9 cellular contexts compared by ENCODE assay signal in the genomic region with DNA sequence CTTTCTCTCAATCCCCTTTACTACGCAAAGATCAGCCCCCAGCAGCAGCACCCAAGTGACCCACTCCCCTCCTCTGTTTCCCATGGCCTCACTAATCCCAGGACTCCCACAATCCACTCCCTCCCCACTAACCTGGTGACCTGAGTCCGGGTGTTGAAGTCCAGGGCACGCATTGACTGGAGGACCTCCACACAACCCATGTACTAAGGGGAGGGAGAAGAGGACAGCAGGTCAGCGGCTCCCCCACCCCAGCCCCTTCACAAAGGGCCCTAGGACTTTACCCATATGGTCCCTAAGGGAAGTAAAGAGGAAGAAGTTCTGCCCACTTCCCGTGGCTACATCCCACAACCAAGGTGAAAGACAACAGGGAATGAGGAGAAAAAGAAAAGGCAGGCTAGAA. TPM values are rescaled to one million over a fixed set of nuclear protein-coding genes. Genes with fewer than 3 reads are reported as not detected.
DNase-seq lines count a peak whose midpoint lies in the region; ATAC-seq and TF ChIP-seq lines count a peak whose summit lies in the region.
"Had no signal": no experiment of that assay in that cellular context is flagged by ENCODE, and none has a peak within 500 bp of the region (broad histone marks: within the 10 kb centered on the region; RNA-seq: fewer than 3 reads in every experiment).

No MANE protein-coding gene starts in this region.

- ATAC-seq in RWPE2 (ENCODE audit: low read depth): no peak
- no peak for ATAC-seq in HG03342 (IDR thresholded peaks at IDR 0.05; ENCODE audit: unreplicated experiment)

- peaks cover 58 to 71% of the 10 kb centered on the region in 2 donors for H3K36me3 Mint-ChIP-seq in CD14-positive monocyte

- H3K27ac ChIP-seq in RWPE2 (ENCODE audit: poor library complexity, severe bottlenecking) (peak overlapping the region; percentile 99), parathyroid adenoma (peak overlapping the region; percentile 19)

- H3K4me1 ChIP-seq in RWPE2 (ENCODE audit: insufficient read depth, poor library complexity, severe bottlenecking): peaks cover 33% of the 10 kb centered on the region
- peaks cover 7% of the 10 kb centered on the region for H3K4me1 ChIP-seq in parathyroid adenoma

- H3K4me2 ChIP-seq in parathyroid adenoma (ENCODE audit: low read length): no peak overlapping the region

- H3K79me2 ChIP-seq in parathyroid adenoma: no peaks in the 10 kb centered on the region

- no peaks in the 10 kb centered on the region for H3K27me3 ChIP-seq in RWPE2 (ENCODE audit: insufficient read depth, poor library complexity, severe bottlenecking)
- no peaks in the 10 kb centered on the region for H3K27me3 ChIP-seq in parathyroid adenoma (ENCODE audit: control insufficient read depth, insufficient read depth, low read length)

- H3K9me3 Mint-ChIP-seq in CD14-positive monocyte: no peaks in the 10 kb centered on the region

- H3K4me1 Mint-ChIP-seq in CD14-positive monocyte: peaks cover 34% of the 10 kb centered on the region

- no peak overlapping the region for H3K9ac ChIP-seq in parathyroid adenoma

- intact Hi-C loops in CD14-positive monocyte (cut with micrococcal nuclease): no loop called here

- peak overlapping the region in 5 of 7 donors; percentile 8 to 72 (median 54) for H3K27ac Mint-ChIP-seq in CD14-positive monocyte

- no peaks in the 10 kb centered on the region for H3K9me3 ChIP-seq in RWPE2 (ENCODE audit: severe bottlenecking)
- H3K9me3 ChIP-seq in parathyroid adenoma (ENCODE audit: control insufficient read depth, low read length): no peaks in the 10 kb centered on the region

- H3K4me3 ChIP-seq in RWPE2 (ENCODE audit: severe bottlenecking) (peak overlapping the region; percentile 57), epithelial cell of proximal tubule (ENCODE audit: low read depth, low read length) (peak overlapping the region; percentile 54), parathyroid adenoma (ENCODE audit: low read depth, low read length) (no peak overlapping the region)

- H2AFZ ChIP-seq in parathyroid adenoma: no peak overlapping the region

- no peak for TF ChIP-seq CTCF in CD14-positive monocyte (IDR thresholded peaks at IDR 0.05)
- TF ChIP-seq CTCF in RWPE2 (IDR thresholded peaks at IDR 0.05; ENCODE audit: poor library complexity, severe bottlenecking): no peak
- no peak for TF ChIP-seq CTCF in epithelial cell of proximal tubule (conservative IDR thresholded peaks at IDR 0.05; ENCODE audit: low read depth, low read length)
- TF ChIP-seq CTCF in parathyroid adenoma (IDR thresholded peaks at IDR 0.05): no peak

- DNase-seq in CD14-positive monocyte (ENCODE audit: low spot score) (no peak), RWPE2 (ENCODE audit: low spot score) (no peak), epithelial cell of proximal tubule (ENCODE audit: low read depth) (no peak), NCI-H345 treated with DMSO at 0.1 percent for 48 hours (lab: John Stamatoyannopoulos, UW; ENCODE audit: unreplicated experiment) (no peak), NCI-H2107 (lab: John Stamatoyannopoulos, UW) (no peak), hippocampal formation (lab: John Stamatoyannopoulos, UW) (no peak)
- DNase-seq: NCI-H345 had no signal

- H3K27me3 Mint-ChIP-seq in CD14-positive monocyte (ENCODE audit: low read depth in 3 of 3): peaks cover 0 to 7% (median 0%) of the 10 kb centered on the region in 3 donors

- no peak overlapping the region for H3K4me3 Mint-ChIP-seq in CD14-positive monocyte

- peaks cover 52% of the 10 kb centered on the region for H3K36me3 ChIP-seq in RWPE2 (ENCODE audit: low read depth)
- H3K36me3 ChIP-seq in parathyroid adenoma (ENCODE audit: control insufficient read depth, insufficient read depth, low read length): no peaks in the 10 kb centered on the region

RNA-seq across cellular contexts. Expression of a gene that starts 1.3 kb away (rescaled TPM):
- 10 to 100 TPM; 26.7 to 31.5 TPM for polyA plus RNA-seq in CD14-positive monocyte
- 131 and 155 TPM in 2 replicates for total RNA-seq in epithelial cell of proximal tubule

RNA-seq across cellular contexts. Expression of a gene that starts 5.2 kb away (rescaled TPM):
- 10 to 100 TPM; 18.0 to 22.6 TPM for polyA plus RNA-seq in CD14-positive monocyte
- 289 and 358 TPM in 2 replicates for total RNA-seq in epithelial cell of proximal tubule

RNA-seq across cellular contexts. Expression of a gene that starts 7.7 kb away (rescaled TPM):
- polyA plus RNA-seq in CD14-positive monocyte: 10 to 100 TPM in 1 of 2 donors, 1 to 10 TPM in 1; 8.2 to 12.0 TPM
- total RNA-seq in epithelial cell of proximal tubule: 16.0 and 23.7 TPM in 2 replicates

RNA-seq across cellular contexts. Expression of a gene that starts 13.3 kb away (rescaled TPM):
- 10 to 100 TPM; 23.1 to 24.0 TPM for polyA plus RNA-seq in CD14-positive monocyte
- 23.4 and 49.6 TPM in 2 replicates for total RNA-seq in epithelial cell of proximal tubule

RNA-seq across cellular contexts. Expression of a gene that starts 13.9 kb away (rescaled TPM):
- polyA plus RNA-seq in CD14-positive monocyte: 10 to 100 TPM; 31.5 to 35.1 TPM
- total RNA-seq in epithelial cell of proximal tubule: 41.9 and 67.5 TPM in 2 replicates
